9 cellular contexts compared by ENCODE assay signal in the genomic region with DNA sequence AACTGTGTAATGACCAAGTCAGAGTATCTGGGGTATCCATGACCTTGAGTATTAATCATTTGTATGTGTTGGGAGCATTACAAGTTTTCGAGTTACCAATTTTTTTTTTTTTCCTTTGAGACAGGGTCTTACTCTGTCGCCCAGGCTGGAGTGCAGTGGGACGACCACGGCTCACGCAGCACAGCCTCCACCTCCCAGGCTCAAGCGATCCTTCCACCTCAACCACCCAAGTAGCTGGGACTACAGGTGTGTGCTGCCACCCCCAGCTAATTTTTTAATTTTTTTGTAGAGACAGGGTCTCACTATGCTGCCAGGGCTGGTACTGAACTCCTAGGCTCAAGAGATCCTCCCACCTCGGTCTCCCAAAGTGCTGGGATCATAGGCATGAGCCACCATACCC. TPM values are rescaled to one million over a fixed set of nuclear protein-coding genes. Genes with fewer than 3 reads are reported as not detected.
DNase-seq lines count a peak whose midpoint lies in the region; ATAC-seq and TF ChIP-seq lines count a peak whose summit lies in the region.
"Had no signal": no experiment of that assay in that cellular context is flagged by ENCODE, and none has a peak within 500 bp of the region (broad histone marks: within the 10 kb centered on the region; RNA-seq: fewer than 3 reads in every experiment).

No MANE protein-coding gene starts in this region.

- intact Hi-C loops in natural killer cell (cut with micrococcal nuclease), result loop anchor here (1.0 to 10.0 kb wide), 4 partner anchors 11 to 273 kb away; partner anchors contain the start of genes ISCU, SART3, SELPLG and SSH1

- no peaks in the 10 kb centered on the region for H3K27me3 ChIP-seq in HAP-1 (ENCODE audit: low read depth)

- no peaks in the 10 kb centered on the region for H3K4me1 ChIP-seq in HAP-1

- no peak for DNase-seq in stimulated activated naive CD8-positive, alpha-beta T cell treated with anti-CD3 and anti-CD28 coated beads, Interleukin-15, Interleukin-2, amounts not matched to agents 100 U/mL and 50 U/mL, for 24 hours
- no peak for DNase-seq in natural killer cell
- DNase-seq in HAP-1 (ENCODE audit: low spot score in 2 of 2), result no peak
- DNase-seq in HUDEP-2 (lab: John Stamatoyannopoulos, UW; ENCODE audit: unreplicated experiment in 76 of 76), result no peak
- no peak for DNase-seq in GM19238 (ENCODE audit: insufficient read length, low spot score)
- DNase-seq in middle frontal gyrus (ENCODE audit: extremely low spot score, low spot score), result no peak

- no peaks in the 10 kb centered on the region for H3K27me3 Mint-ChIP-seq in stimulated activated naive CD8-positive, alpha-beta T cell treated with anti-CD3 and anti-CD28 coated beads, Interleukin-15, Interleukin-2, amounts not matched to agents 100 ng/mL and 50 ng/mL, for 24 hours
- no peaks in the 10 kb centered on the region for H3K27me3 Mint-ChIP-seq in natural killer cell (ENCODE audit: low read depth in 2 of 2)

- TF ChIP-seq CTCF in natural killer cell (IDR thresholded peaks at IDR 0.05), result no peak

- no peaks in the 10 kb centered on the region for H3K9me3 Mint-ChIP-seq in stimulated activated naive CD8-positive, alpha-beta T cell treated with anti-CD3 and anti-CD28 coated beads, Interleukin-15, Interleukin-2, amounts not matched to agents 100 ng/mL and 50 ng/mL, for 24 hours
- no peaks in the 10 kb centered on the region for H3K9me3 Mint-ChIP-seq in natural killer cell
- H3K9me3 Mint-ChIP-seq: neural crest cell had no signal

- ATAC-seq in stimulated activated naive CD8-positive, alpha-beta T cell treated with anti-CD3 and anti-CD28 coated beads, Interleukin-15, Interleukin-2, amounts not matched to agents 100 U/mL and 50 U/mL, for 24 hours, result no peak
- no peak for ATAC-seq in natural killer cell

- peaks cover 46% of the 10 kb centered on the region for H3K36me3 Mint-ChIP-seq in stimulated activated naive CD8-positive, alpha-beta T cell treated with anti-CD3 and anti-CD28 coated beads, Interleukin-15, Interleukin-2, amounts not matched to agents 100 ng/mL and 50 ng/mL, for 24 hours (ENCODE audit: low read depth)
- no peaks in the 10 kb centered on the region for H3K36me3 Mint-ChIP-seq in natural killer cell

- peaks cover 55% of the 10 kb centered on the region for H3K4me1 Mint-ChIP-seq in stimulated activated naive CD8-positive, alpha-beta T cell treated with anti-CD3 and anti-CD28 coated beads, Interleukin-15, Interleukin-2, amounts not matched to agents 100 ng/mL and 50 ng/mL, for 24 hours (ENCODE audit: low read depth)
- H3K4me1 Mint-ChIP-seq in natural killer cell, result peaks cover 70 to 82% of the 10 kb centered on the region in 2 donors

- H3K4me3 ChIP-seq in HAP-1, result no peak overlapping the region

- peak overlapping the region; percentile 98 for H3K27ac Mint-ChIP-seq in stimulated activated naive CD8-positive, alpha-beta T cell treated with anti-CD3 and anti-CD28 coated beads, Interleukin-15, Interleukin-2, amounts not matched to agents 100 ng/mL and 50 ng/mL, for 24 hours
- H3K27ac Mint-ChIP-seq in natural killer cell, result peak overlapping the region; percentile 98 to 99

- peaks cover 9% of the 10 kb centered on the region for H3K36me3 ChIP-seq in HAP-1 (replicated peaks)

- no peaks in the 10 kb centered on the region for H3K9me3 ChIP-seq in HAP-1

- in situ Hi-C loops in HAP-1 (cut with MboI; ENCODE audit: low sequenced_read_pairs), result no loop called here

- no peak overlapping the region for H3K4me3 Mint-ChIP-seq in stimulated activated naive CD8-positive, alpha-beta T cell treated with anti-CD3 and anti-CD28 coated beads, Interleukin-15, Interleukin-2, amounts not matched to agents 100 ng/mL and 50 ng/mL, for 24 hours
- H3K4me3 Mint-ChIP-seq in natural killer cell, result peak overlapping the region; percentile 80

- H3K27ac ChIP-seq in cingulate gyrus (ENCODE audit: low read depth, low read length), result peak overlapping the region; percentile 84

RNA-seq across cellular contexts. Expression of gene SSH1, which starts 19.7 kb away (rescaled TPM):
- 10 to 100 TPM; 57.4 to 74.1 (median 66.6) TPM for total RNA-seq in natural killer cell

RNA-seq across cellular contexts. Expression of gene DAO, which starts 42.2 kb away (rescaled TPM):
- not detected for total RNA-seq in natural killer cell
- total RNA-seq: neural crest cell had no signal
